Comparison of ENCODE assay signal across 15 cellular contexts in the genomic region with DNA sequence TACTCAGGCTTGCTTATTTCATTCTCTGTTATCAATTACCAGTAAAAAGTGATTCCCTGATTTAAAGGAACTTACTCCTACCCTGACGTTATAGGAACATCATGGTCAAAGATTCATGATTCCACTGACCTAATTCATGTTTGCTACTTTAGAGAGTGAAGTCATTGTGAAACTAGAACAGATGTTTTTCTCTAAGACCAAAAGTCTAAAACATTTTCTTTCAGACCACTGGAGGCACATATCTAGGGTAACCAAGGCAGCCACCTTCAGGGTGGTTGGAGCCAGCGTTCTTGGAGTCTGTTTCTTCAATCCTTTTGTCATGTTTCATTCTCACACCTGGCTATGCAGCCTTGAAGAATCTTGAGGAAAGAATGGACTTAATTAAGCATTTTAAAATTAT.
DNase-seq lines count a peak whose midpoint lies in the region; ATAC-seq and TF ChIP-seq lines count a peak whose summit lies in the region.
"Had no signal": no experiment of that assay in that cellular context is flagged by ENCODE, and none has a peak within 500 bp of the region (broad histone marks: within the 10 kb centered on the region; RNA-seq: fewer than 3 reads in every experiment).

No MANE protein-coding gene starts in this region.

- POLR2A ChIA-PET in CD4-positive, alpha-beta memory T cell (lab: Charles Lee; ENCODE audit: partially characterized antibody): no interaction called here

- ATAC-seq in GM18499 (IDR thresholded peaks at IDR 0.05; ENCODE audit: insufficient read depth, unreplicated experiment) (peak; percentile 98), GM21381 (IDR thresholded peaks at IDR 0.05; ENCODE audit: unreplicated experiment) (peak; percentile 57), HG03025 (IDR thresholded peaks at IDR 0.05; ENCODE audit: low FRiP score, unreplicated experiment) (peak; percentile 92)

- H3K27me3 ChIP-seq in CD4-positive, alpha-beta memory T cell (ENCODE audit: insufficient read depth, low read length): no peaks in the 10 kb centered on the region
- H3K27me3 ChIP-seq: cardiac muscle cell had no signal

- no peak overlapping the region for H3K4me3 ChIP-seq in CD4-positive, alpha-beta memory T cell (ENCODE audit: low read length in 2 of 2)
- H3K4me3 ChIP-seq: cardiac muscle cell had no signal

- no peaks in the 10 kb centered on the region for H3K36me3 Mint-ChIP-seq in mesothelial cell of epicardium
- no peaks in the 10 kb centered on the region for H3K36me3 Mint-ChIP-seq in CD4-positive, alpha-beta memory T cell

- H3K9me3 Mint-ChIP-seq in mesothelial cell of epicardium: peaks cover 5% of the 10 kb centered on the region
- H3K9me3 Mint-ChIP-seq in CD4-positive, alpha-beta memory T cell: peaks cover 0 to 11% (median 4%) of the 10 kb centered on the region in 8 donors
- H3K9me3 Mint-ChIP-seq: activated CD4-positive, alpha-beta T cell treated with anti-CD3 and anti-CD28 coated beads, Interleukin-2, amount 10 ng/mL, durations not matched to agents 24 days and 14 days had no signal

- no peaks in the 10 kb centered on the region for H3K27me3 Mint-ChIP-seq in mesothelial cell of epicardium (ENCODE audit: low read depth)
- no peaks in the 10 kb centered on the region for H3K27me3 Mint-ChIP-seq in CD4-positive, alpha-beta memory T cell
- H3K27me3 Mint-ChIP-seq: activated CD4-positive, alpha-beta T cell treated with anti-CD3 and anti-CD28 coated beads, Interleukin-2, amount 10 ng/mL, durations not matched to agents 24 days and 14 days had no signal

- H3K36me3 ChIP-seq in CD4-positive, alpha-beta memory T cell (ENCODE audit: insufficient read depth, low read length): no peaks in the 10 kb centered on the region
- H3K36me3 ChIP-seq: cardiac muscle cell had no signal

- H3K4me3 Mint-ChIP-seq in mesothelial cell of epicardium: no peak overlapping the region
- no peak overlapping the region for H3K4me3 Mint-ChIP-seq in CD4-positive, alpha-beta memory T cell
- H3K4me3 Mint-ChIP-seq: activated CD4-positive, alpha-beta T cell treated with anti-CD3 and anti-CD28 coated beads, Interleukin-2, amount 10 ng/mL, durations not matched to agents 24 days and 14 days had no signal

- H3K4me1 ChIP-seq in CD4-positive, alpha-beta memory T cell (ENCODE audit: insufficient read depth, low read length): no peaks in the 10 kb centered on the region

- DNase-seq in OCI-M1 (lab: John Stamatoyannopoulos, UW): peak; percentile 20
- DNase-seq in cerebellar cortex (ENCODE audit: low spot score): no peak
- DNase-seq in mesothelial cell of epicardium (ENCODE audit: low spot score in 2 of 2, unreplicated experiment in 2 of 2): no peak
- DNase-seq in CD4-positive, alpha-beta memory T cell: no peak
- DNase-seq in cardiac septum (ENCODE audit: low spot score): no peak
- DNase-seq: activated CD4-positive, alpha-beta T cell treated with anti-CD3 and anti-CD28 coated beads, Interleukin-2, amount 10 ng/mL, durations not matched to agents 24 days and 14 days; activated gamma-delta T cell treated with Interleukin-2 at 50 U/mL for 16 hours; KG1; mammary epithelial cell; nucleus accumbens; stimulated activated CD4-positive, alpha-beta T cell treated with anti-CD3 and anti-CD28 coated beads, Interleukin-15, amount 100 ng/mL, for 24 hours had no signal

- no peaks in the 10 kb centered on the region for H3K9me3 ChIP-seq in CD4-positive, alpha-beta memory T cell (ENCODE audit: control insufficient read depth in 1 of 2, low read length in 2 of 2)

- TF ChIP-seq CTCF in mesothelial cell of epicardium (IDR thresholded peaks at IDR 0.05; ENCODE audit: unreplicated experiment): no peak

- intact Hi-C loops in CD4-positive, alpha-beta memory T cell (cut with micrococcal nuclease): no loop called here
- intact Hi-C loops in cardiac septum (cut with DNase I): no loop called here

- H3K27ac ChIP-seq in CD4-positive, alpha-beta memory T cell (ENCODE audit: low read depth, low read length): no peak overlapping the region
- H3K27ac ChIP-seq: cardiac muscle cell had no signal

- CTCF ChIA-PET in CD4-positive, alpha-beta memory T cell (lab: Charles Lee; ENCODE audit: partially characterized antibody): no interaction called here

- H3K27ac Mint-ChIP-seq in mesothelial cell of epicardium: no peak overlapping the region
- H3K27ac Mint-ChIP-seq in CD4-positive, alpha-beta memory T cell: no peak overlapping the region
- H3K27ac Mint-ChIP-seq: activated CD4-positive, alpha-beta T cell treated with anti-CD3 and anti-CD28 coated beads, Interleukin-2, amount 10 ng/mL, durations not matched to agents 24 days and 14 days had no signal

- H3K4me1 Mint-ChIP-seq in mesothelial cell of epicardium: no peaks in the 10 kb centered on the region
- H3K4me1 Mint-ChIP-seq in CD4-positive, alpha-beta memory T cell: no peaks in the 10 kb centered on the region
- H3K4me1 Mint-ChIP-seq: activated CD4-positive, alpha-beta T cell treated with anti-CD3 and anti-CD28 coated beads, Interleukin-2, amount 10 ng/mL, durations not matched to agents 24 days and 14 days had no signal
